ENCODE assay signal across 8 cellular contexts in the genomic region with DNA sequence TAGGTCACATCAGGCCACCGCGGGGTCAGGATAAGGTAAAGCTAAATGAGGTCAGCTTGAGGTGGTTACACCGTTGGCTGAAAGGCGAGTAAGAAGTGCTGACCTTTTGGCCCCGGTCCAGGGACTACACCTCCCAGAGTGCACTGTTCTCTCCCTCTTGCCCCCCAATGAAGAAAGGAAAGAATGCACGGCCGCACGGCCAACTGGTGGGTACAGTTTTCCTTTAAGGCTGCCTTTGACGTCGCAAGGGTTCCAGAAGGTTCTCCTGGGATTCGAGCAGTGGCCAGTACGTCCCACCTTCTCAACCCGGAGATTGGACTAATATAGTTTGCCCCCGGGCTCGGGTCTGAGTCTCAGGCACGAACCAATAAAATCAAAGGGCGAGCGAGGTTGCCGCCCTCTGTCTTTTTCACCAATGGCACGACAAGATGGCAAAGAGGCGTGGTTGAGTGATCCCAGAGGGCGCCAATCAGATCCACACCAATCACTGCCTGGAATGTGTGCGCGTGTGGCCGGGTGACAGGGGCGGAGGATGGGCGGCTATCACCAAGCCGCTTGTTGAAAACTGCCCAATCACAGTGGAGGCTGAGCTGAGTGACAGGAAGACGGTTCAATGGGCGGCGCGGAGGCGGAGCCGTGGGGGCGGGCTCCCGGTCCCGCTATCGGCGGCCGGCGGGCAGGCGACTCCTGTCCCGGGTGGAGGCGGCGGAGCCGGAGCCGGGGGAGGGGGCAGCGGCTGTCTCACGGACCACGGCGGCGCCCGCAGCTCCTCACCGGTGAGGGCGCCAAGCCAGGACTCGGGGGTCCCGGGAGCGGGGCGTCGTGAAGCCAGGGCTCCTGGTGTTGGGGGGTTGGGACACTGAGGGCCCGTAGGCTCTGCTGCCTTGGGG. TPM values are rescaled to one million over a fixed set of nuclear protein-coding genes. Genes with fewer than 3 reads are reported as not detected.
DNase-seq lines count a peak whose midpoint lies in the region; ATAC-seq lines count a peak whose summit lies in the region.

A gene (plus strand): TSS at position 690 of the 890 bp plus-strand sequence. CDS start 886 bp downstream, outside the sequence.

- H3K27ac ChIP-seq in effector memory CD4-positive, alpha-beta T cell (ENCODE audit: insufficient read depth, low read length, poor library complexity, severe bottlenecking): peak within 1 kb of the TSS; percentile 49

- H3K4me3 ChIP-seq in effector memory CD4-positive, alpha-beta T cell (ENCODE audit: insufficient read depth, low read depth, low read length, poor library complexity, severe bottlenecking): peak within 1 kb of the TSS; percentile 63

- ATAC-seq in GM21360 (IDR thresholded peaks at IDR 0.05; ENCODE audit: unreplicated experiment): peak; percentile 81

- no peaks in the 10 kb centered on the region for H3K9me3 ChIP-seq in effector memory CD4-positive, alpha-beta T cell (ENCODE audit: control insufficient read depth, low read length)

- no peaks in the 10 kb centered on the region for H3K36me3 ChIP-seq in effector memory CD4-positive, alpha-beta T cell (ENCODE audit: control insufficient read depth, insufficient read depth, low read length)

- no peaks in the 10 kb centered on the region for H3K27me3 ChIP-seq in effector memory CD4-positive, alpha-beta T cell (replicated peaks; ENCODE audit: control insufficient read depth, insufficient read depth, low read length, poor library complexity, severe bottlenecking)

- DNase-seq in COLO829 (ENCODE audit: low spot score) (peak; percentile 99), HT-29 (ENCODE audit: low spot score) (peak; percentile 97), lung microvascular endothelial cell (ENCODE audit: low read depth in 2 of 2) (peak; percentile 100)
- DNase-seq in NK-92 treated with Interleukin-12 subunit alpha and Interleukin-12 subunit beta, amount 100 ng/mL, for 24 hours (lab: John Stamatoyannopoulos, UW): peak; percentile 93
- DNase-seq in activated CD8-positive, alpha-beta memory T cell treated with anti-CD3 and anti-CD28 coated beads for 48 hours (ENCODE audit: low read depth in 2 of 3, low spot score in 2 of 3): peak; percentile 94 to 96 (median 96)
- peak; percentile 92 to 96 (median 96) for DNase-seq in effector memory CD4-positive, alpha-beta T cell
- DNase-seq in stimulated activated CD4-positive, alpha-beta T cell treated with anti-CD3 and anti-CD28 coated beads, TNF-alpha, amount 100 ng/mL, for 4 hours (ENCODE audit: low read depth in 3 of 3): peak; percentile 93 to 95 (median 94)

- peaks cover 40% of the 10 kb centered on the region for H3K4me1 ChIP-seq in effector memory CD4-positive, alpha-beta T cell (ENCODE audit: control insufficient read depth, insufficient read depth, low read length, poor library complexity, severe bottlenecking)

RNA-seq across cellular contexts. Expression of the gene that starts here (rescaled TPM):
- total RNA-seq in HT-29 (2014; rRNA removed; shearing (Covaris generic)): 2.1 and 3.7 TPM in 2 replicates
- 2.4 and 3.1 TPM in 2 replicates for total RNA-seq in lung microvascular endothelial cell

Comparison
In these comparisons a context has a peak if more than half of its experiments do, and no peak if none do; other contexts are left out.
1. Peak in every context shown above with its lines: DNase-seq, ATAC-seq, H3K4me3 ChIP-seq and H3K27ac ChIP-seq.